In genomic region chr3:41162981-41163380, GRCh38 we compare ENCODE assay signal across 19 cellular contexts.
"Had no signal": no experiment of that assay in that cellular context is flagged by ENCODE, and none has a peak within 500 bp of the region (broad histone marks: within the 10 kb centered on the region; RNA-seq: fewer than 3 reads in every experiment).

No MANE protein-coding gene starts in this region.

- ATAC-seq: effector memory CD8-positive, alpha-beta T cell; foreskin keratinocyte; left colon; natural killer cell; right cardiac atrium; stimulated activated naive CD8-positive, alpha-beta T cell treated with anti-CD3 and anti-CD28 coated beads, Interleukin-15, Interleukin-2, amounts not matched to agents 100 U/mL and 50 U/mL, for 24 hours had no signal

- H2AFZ ChIP-seq: neural progenitor cell had no signal

- H3K27ac ChIP-seq: foreskin keratinocyte, neural progenitor cell, ovary, suprapubic skin, thyroid gland had no signal

- H3K4me3 ChIP-seq: neural progenitor cell, ovary, smooth muscle cell, suprapubic skin, thyroid gland had no signal

- H3K9ac ChIP-seq: neural progenitor cell had no signal

- H3K4me1 ChIP-seq: suprapubic skin, thyroid gland had no signal

- FAIRE-seq: endothelial cell of umbilical vein, keratinocyte, urothelium cell line had no signal

- H3K4me2 ChIP-seq: neural progenitor cell, smooth muscle cell had no signal

- DNase-seq: effector memory CD8-positive, alpha-beta T cell; erythroblast; foreskin keratinocyte; immature natural killer cell; left colon; mammary epithelial cell; natural killer cell; nucleus accumbens; ovary; right cardiac atrium; stimulated activated CD4-positive, alpha-beta T cell treated with anti-CD3 and anti-CD28 coated beads, Interleukin-2, amount 100 ng/mL, for 48 hours; stimulated activated naive CD8-positive, alpha-beta T cell treated with anti-CD3 and anti-CD28 coated beads, Interleukin-15, Interleukin-2, amounts not matched to agents 100 U/mL and 50 U/mL, for 24 hours; thyroid gland had no signal

- H3K9me3 ChIP-seq: ovary, suprapubic skin, thyroid gland had no signal

- H3K27me3 ChIP-seq: foreskin keratinocyte, neural progenitor cell, ovary, suprapubic skin, thyroid gland had no signal

- H3K36me3 ChIP-seq: neural progenitor cell, ovary, suprapubic skin, thyroid gland had no signal
